ENCODE assay signal across 20 cellular contexts in genomic region chr2:27729198-27729597, GRCh38. TPM values are rescaled to one million over a fixed set of nuclear protein-coding genes. Genes with fewer than 3 reads are reported as not detected.
DNase-seq lines count a peak whose midpoint lies in the region; ATAC-seq, FAIRE-seq and TF ChIP-seq lines count a peak whose summit lies in the region.
"Had no signal": no experiment of that assay in that cellular context is flagged by ENCODE, and none has a peak within 500 bp of the region (broad histone marks: within the 10 kb centered on the region; RNA-seq: fewer than 3 reads in every experiment).

No MANE protein-coding gene starts in this region.

- TF ChIP-seq RAD21 in A549 (conservative IDR thresholded peaks at IDR 0.05 in 1 of 2, IDR thresholded peaks at IDR 0.05 in 1 of 2), result no peak

- CTCF ChIA-PET in A549 (lab: Yijun Ruan, JAX) (interaction anchor here (1.0 to 14.1 kb wide), 3 partner anchors 9 to 23 kb away, joined by 3 to 167 read pairs (median 7); no protein-coding TSS in a partner anchor), mammary epithelial cell (lab: Charles Lee; ENCODE audit: low non-redundant PET) (no interaction called here)

- intact Hi-C loops in mammary epithelial cell (cut with micrococcal nuclease), result no loop called here

- no peak for TF ChIP-seq POLR2A in A549 (IDR thresholded peaks at IDR 0.05; ENCODE audit: low read length)

- dilution Hi-C loops in mammary epithelial cell (cut with HindIII; ENCODE audit: low sequenced_read_pairs), result no loop called here

- DNase-seq in A549 (ENCODE audit: low read depth in 1 of 2, low spot score in 1 of 2) (no peak), BE2C (no peak), mammary epithelial cell (no peak), SW480 (ENCODE audit: low spot score) (no peak)
- DNase-seq: activated CD4-positive, alpha-beta T cell treated with anti-CD3 and anti-CD28 coated beads for 1 hour; activated CD8-positive, alpha-beta memory T cell treated with anti-CD3 and anti-CD28 coated beads, Interleukin-2, amount 10 ng/mL, durations not matched to agents 7 days and 5 days; activated effector memory CD4-positive, alpha-beta T cell treated with Interleukin-2 at 50 U/mL for 16 hours; Karpas-422; lower lobe of right lung; NCI-H1092; NCI-H2029; stimulated activated CD4-positive, alpha-beta T cell treated with anti-CD3 and anti-CD28 coated beads, Interleukin-4, amount 100 ng/mL, for 4 hours had no signal

- POLR2A ChIA-PET in A549 (lab: Yijun Ruan, JAX), result no interaction called here

- H3K9me2 ChIP-seq in Loucy (replicated peaks; ENCODE audit: low read depth, low read length), result no peaks in the 10 kb centered on the region

- H3K9ac ChIP-seq in Loucy (ENCODE audit: low read depth, low read length, poor library complexity, severe bottlenecking) (no peak overlapping the region), duodenal mucosa (ENCODE audit: low read depth in 1 of 2, low read length in 2 of 2) (no peak overlapping the region), mammary epithelial cell (ENCODE audit: insufficient read depth, low read length) (no peak overlapping the region)
- H3K9ac ChIP-seq: parathyroid adenoma had no signal

- peak in 1 of 2 experiments; percentile 16; a peak in 3 of 6 replicates for ATAC-seq in A549
- no peak for ATAC-seq in HG03095 (IDR thresholded peaks at IDR 0.05; ENCODE audit: unreplicated experiment)
- ATAC-seq: activated CD8-positive, alpha-beta memory T cell treated with anti-CD3 and anti-CD28 coated beads, Interleukin-2, amount 10 ng/mL, durations not matched to agents 7 days and 5 days; gastroesophageal sphincter; lower lobe of right lung had no signal

- BruUV-seq in mammary epithelial cell (replicated peaks; lab: Mats Ljungman, UMichigan), result no TSS peak

- WGBS in A549 (ENCODE audit: missing lambda C conversion rate), result 63% methylated on average over 4 of the region's 4 CpGs
- 75% methylated on average over 4 of the region's 4 CpGs for WGBS in mammary epithelial cell (ENCODE audit: low coverage, missing lambda C conversion rate)

- no peak for TF ChIP-seq EP300 in A549 (IDR thresholded peaks at IDR 0.05)

- H3K36me3 ChIP-seq in Loucy (ENCODE audit: insufficient read depth, low read length) (no peaks in the 10 kb centered on the region), duodenal mucosa (ENCODE audit: control insufficient read depth in 1 of 2, insufficient read depth in 2 of 2, low read length in 2 of 2) (no peaks in the 10 kb centered on the region), muscle layer of duodenum (ENCODE audit: control insufficient read depth in 1 of 2, insufficient read depth in 2 of 2, low read length in 2 of 2) (no peaks in the 10 kb centered on the region), BE2C (no peaks in the 10 kb centered on the region), mammary epithelial cell (ENCODE audit: insufficient read depth, low read length) (no peaks in the 10 kb centered on the region)
- H3K36me3 ChIP-seq: cardiac muscle cell, gastroesophageal sphincter, lower lobe of right lung had no signal

- no peaks in the 10 kb centered on the region for H3K79me2 ChIP-seq in Loucy (ENCODE audit: insufficient read depth, low read length)
- no peaks in the 10 kb centered on the region for H3K79me2 ChIP-seq in mammary epithelial cell (ENCODE audit: insufficient read depth, low read length)
- H3K79me2 ChIP-seq: parathyroid adenoma had no signal

- H3K4me2 ChIP-seq in A549 (no peak overlapping the region), Loucy (ENCODE audit: low read depth, low read length, poor library complexity, severe bottlenecking) (no peak overlapping the region), mammary epithelial cell (ENCODE audit: insufficient read depth, low read depth, low read length) (no peak overlapping the region)

- H3F3A ChIP-seq in Loucy (ENCODE audit: low read depth), result no peaks in the 10 kb centered on the region

- H3K27me3 ChIP-seq in Loucy (ENCODE audit: insufficient read depth, low read length, poor library complexity, severe bottlenecking), result no peaks in the 10 kb centered on the region
- no peaks in the 10 kb centered on the region for H3K27me3 ChIP-seq in duodenal mucosa (ENCODE audit: control insufficient read depth in 1 of 2, insufficient read depth in 2 of 2, low read length in 2 of 2)
- H3K27me3 ChIP-seq in muscle layer of duodenum (ENCODE audit: low read depth, low read length), result no peaks in the 10 kb centered on the region
- H3K27me3 ChIP-seq in BE2C, result no peaks in the 10 kb centered on the region
- no peaks in the 10 kb centered on the region for H3K27me3 ChIP-seq in mammary epithelial cell (ENCODE audit: insufficient read depth, low read length)
- H3K27me3 ChIP-seq: cardiac muscle cell, gastroesophageal sphincter had no signal

- TF ChIP-seq CTCF in A549 (IDR thresholded peaks at IDR 0.05) (no peak), Loucy (conservative IDR thresholded peaks at IDR 0.05; ENCODE audit: low read length) (no peak), BE2C (IDR thresholded peaks at IDR 0.05; ENCODE audit: low read depth, low read length) (no peak), mammary epithelial cell (conservative IDR thresholded peaks at IDR 0.05 in 1 of 2, IDR thresholded peaks at IDR 0.05 in 1 of 2; ENCODE audit: extremely low read depth in 1 of 2, insufficient read depth in 1 of 2, low read depth in 1 of 2, low read length in 2 of 2) (no peak)

- no peak for FAIRE-seq in A549 (lab: Jason Lieb, UNC)

- H3K27ac ChIP-seq in A549 (peak overlapping the region; percentile 46 to 54; a peak in 4 of 6 replicates), duodenal mucosa (ENCODE audit: low read depth, low read length) (peak overlapping the region; percentile 16), muscle layer of duodenum (ENCODE audit: low read length) (peak overlapping the region; percentile 39), mammary epithelial cell (ENCODE audit: insufficient read depth, low read depth, low read length) (no peak overlapping the region)
- H3K27ac ChIP-seq: cardiac muscle cell had no signal

- in situ Hi-C loops in mammary epithelial cell (cut with MboI; ENCODE audit: low sequenced_read_pairs in 2 of 2), result no loop called here

- H3K4me1 ChIP-seq in A549 (peaks cover 23% of the 10 kb centered on the region), Loucy (ENCODE audit: insufficient read depth, low read length, poor library complexity, severe bottlenecking) (no peaks in the 10 kb centered on the region), duodenal mucosa (ENCODE audit: control insufficient read depth in 1 of 2, insufficient read depth in 2 of 2, low read length in 2 of 2) (peaks cover 20 to 27% of the 10 kb centered on the region in 2 donors), muscle layer of duodenum (ENCODE audit: control insufficient read depth in 1 of 2, insufficient read depth in 2 of 2, low read length in 2 of 2) (no peaks in the 10 kb centered on the region), BE2C (peaks cover 3% of the 10 kb centered on the region; the same call in 1 of the 2 replicates), mammary epithelial cell (ENCODE audit: insufficient read depth, low read length) (peaks cover 16% of the 10 kb centered on the region)
- H3K4me1 ChIP-seq: parathyroid adenoma had no signal

- H4K20me1 ChIP-seq in Loucy (ENCODE audit: insufficient read depth, low read length, poor library complexity, severe bottlenecking), result no peaks in the 10 kb centered on the region
- no peaks in the 10 kb centered on the region for H4K20me1 ChIP-seq in mammary epithelial cell (ENCODE audit: insufficient read depth, low read length)

- H3K9me3 ChIP-seq in A549 (no peaks in the 10 kb centered on the region), Loucy (ENCODE audit: insufficient read depth, low read depth, low read length) (no peaks in the 10 kb centered on the region), duodenal mucosa (ENCODE audit: control insufficient read depth in 1 of 2, low read length in 2 of 2) (no peaks in the 10 kb centered on the region), muscle layer of duodenum (ENCODE audit: control insufficient read depth in 1 of 2, low read length in 2 of 2) (no peaks in the 10 kb centered on the region), BE2C (no peaks in the 10 kb centered on the region), mammary epithelial cell (replicated peaks; ENCODE audit: insufficient read depth, low read length) (no peaks in the 10 kb centered on the region)
- H3K9me3 ChIP-seq: gastroesophageal sphincter, lower lobe of right lung had no signal

- H3K4me3 ChIP-seq in A549 (no peak overlapping the region), Loucy (ENCODE audit: low read length, poor library complexity, severe bottlenecking) (no peak overlapping the region), duodenal mucosa (ENCODE audit: low read depth in 1 of 2, low read length in 2 of 2) (no peak overlapping the region), muscle layer of duodenum (ENCODE audit: low read depth in 1 of 2, low read length in 2 of 2) (no peak overlapping the region), BE2C (ENCODE audit: low read depth, low read length) (no peak overlapping the region), mammary epithelial cell (replicated peaks in 1 of 3; ENCODE audit: insufficient read depth in 1 of 3, low read depth in 2 of 3, low read length in 3 of 3) (no peak overlapping the region)
- H3K4me3 ChIP-seq: cardiac muscle cell, gastroesophageal sphincter, lower lobe of right lung, skin epidermis had no signal

- H2AFZ ChIP-seq in Loucy (ENCODE audit: low read length) (peak overlapping the region; percentile 58; the same call in 1 of the 2 replicates), mammary epithelial cell (ENCODE audit: low read depth, low read length) (no peak overlapping the region)
- H2AFZ ChIP-seq: parathyroid adenoma had no signal

RNA-seq across cellular contexts. Expression of gene MRPL33, which starts 42.3 kb away (rescaled TPM):
- 171 and 287 TPM in 2 replicates for polyA plus RNA-seq in A549 (2011; rRNA removed)
- 89.0 and 108 TPM in 2 replicates for polyA plus RNA-seq in A549 (2012; cell fraction: cytosol; rRNA removed)
- 16.2 and 28.5 TPM in 2 replicates for polyA plus RNA-seq in A549 (2012; cell fraction: nucleus; rRNA removed)
- 492 to 595 TPM (median 497 TPM) in 3 replicates for polyA plus RNA-seq in A549 (2017; fragmentation: RNase III; extraction: RNeasy Plus Mini Kit Qiagen cat#74134 plus additional on column Dnase treatment)
- polyA minus RNA-seq in A549 (2011; rRNA and poly(A)+ RNA removed), result 11.8 and 17.2 TPM in 2 replicates
- 153 TPM for polyA plus RNA-seq in BE2C (2012; ENCODE audit: insufficient read depth, insufficient read length, low read depth)
- 10 to 100 TPM; 40.2 to 83.6 TPM for total RNA-seq in mammary epithelial cell
- 61.7 TPM for polyA plus RNA-seq in mammary epithelial cell
- polyA minus RNA-seq in mammary epithelial cell, result 1.9 TPM
